Comparison of ENCODE assay signal across 8 cellular contexts in the genomic region with DNA sequence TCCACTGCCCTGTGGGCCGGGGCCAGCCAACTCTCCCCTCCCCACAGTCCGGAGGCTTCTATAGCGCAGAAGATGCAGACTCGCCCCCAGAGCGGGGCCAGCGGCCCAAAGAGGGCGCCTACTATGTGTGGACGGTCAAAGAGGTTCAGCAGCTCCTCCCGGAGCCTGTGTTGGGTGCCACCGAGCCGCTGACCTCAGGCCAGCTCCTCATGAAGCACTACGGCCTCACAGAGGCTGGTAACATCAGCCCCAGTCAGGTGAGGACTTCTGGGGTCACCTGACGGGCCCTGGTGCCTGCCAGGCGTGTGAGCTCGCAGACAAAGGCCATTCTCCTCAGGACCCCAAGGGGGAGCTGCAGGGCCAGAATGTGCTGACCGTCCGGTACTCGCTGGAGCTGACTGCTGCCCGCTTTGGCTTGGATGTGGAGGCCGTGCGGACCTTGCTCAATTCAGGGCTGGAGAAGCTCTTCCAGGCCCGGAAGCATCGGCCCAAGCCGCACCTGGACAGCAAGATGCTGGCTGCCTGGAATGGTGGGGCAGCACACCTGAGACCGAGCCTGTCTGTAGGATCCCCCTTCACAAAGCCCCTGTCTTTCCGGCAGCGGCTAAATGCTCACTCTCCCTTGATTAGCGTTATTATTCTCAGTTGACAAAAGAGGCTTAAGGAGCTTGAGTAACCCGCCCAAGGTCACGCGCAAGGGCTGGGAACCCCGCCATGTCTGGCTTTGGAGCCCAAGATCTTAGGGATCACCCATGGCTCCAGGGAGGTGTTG. TPM values are rescaled to one million over a fixed set of nuclear protein-coding genes. Genes with fewer than 3 reads are reported as not detected.
A peak's percentile ranks its signal among the peaks of the same experiment; 100 is the strongest.
DNase-seq lines count a peak whose midpoint lies in the region; ATAC-seq, FAIRE-seq and TF ChIP-seq lines count a peak whose summit lies in the region.

No MANE protein-coding gene starts in this region.

- H3K79me2 ChIP-seq in fibroblast of lung (ENCODE audit: control insufficient read depth, insufficient read depth, low read length): peaks cover 3% of the 10 kb centered on the region

- H3K9me3 ChIP-seq in fibroblast of lung (ENCODE audit: control insufficient read depth, insufficient read depth, low read depth, low read length): no peaks in the 10 kb centered on the region
- no peaks in the 10 kb centered on the region for H3K9me3 ChIP-seq in neuronal stem cell (replicated peaks in 1 of 2; ENCODE audit: control insufficient read depth in 2 of 2, insufficient read depth in 1 of 2, low read depth in 1 of 2, low read length in 2 of 2)

- H3K36me3 ChIP-seq in fibroblast of lung (ENCODE audit: control insufficient read depth, insufficient read depth, low read length) (peaks cover 10% of the 10 kb centered on the region), neuronal stem cell (replicated peaks in 1 of 2; ENCODE audit: control insufficient read depth in 2 of 2, insufficient read depth in 2 of 2, low read length in 2 of 2) (peaks cover 0 to 2% of the 10 kb centered on the region in 2 donors)

- H3K4me3 ChIP-seq in fibroblast of lung (replicated peaks in 1 of 4; ENCODE audit: control extremely low read depth in 1 of 4, insufficient read depth in 1 of 4, low read depth in 3 of 4, low read length in 4 of 4) (no peak overlapping the region), neuronal stem cell (ENCODE audit: low read length in 2 of 2) (no peak overlapping the region)

- no peak overlapping the region for H2AFZ ChIP-seq in fibroblast of lung (ENCODE audit: low read length)
- peak overlapping the region; percentile 46 for H2AFZ ChIP-seq in neuronal stem cell (ENCODE audit: low read length)

- H3K27ac ChIP-seq in fibroblast of lung (ENCODE audit: insufficient read depth, low read length): no peak overlapping the region
- no peak overlapping the region for H3K27ac ChIP-seq in neuronal stem cell (replicated peaks; ENCODE audit: low read length)

- H3K27me3 ChIP-seq in fibroblast of lung (ENCODE audit: control insufficient read depth, insufficient read depth, low read length): no peaks in the 10 kb centered on the region
- no peaks in the 10 kb centered on the region for H3K27me3 ChIP-seq in neuronal stem cell (ENCODE audit: control insufficient read depth in 3 of 3, insufficient read depth in 3 of 3, low read depth in 1 of 3, low read length in 3 of 3)

- no peak overlapping the region for H2BK15ac ChIP-seq in neuronal stem cell (ENCODE audit: low read length)

- H4K8ac ChIP-seq in neuronal stem cell (ENCODE audit: low read depth, low read length): no peak overlapping the region

- H3K4ac ChIP-seq in neuronal stem cell (ENCODE audit: low read length): no peak overlapping the region

- peak overlapping the region; percentile 46 for H3K18ac ChIP-seq in neuronal stem cell (ENCODE audit: low read length)

- H3K79me1 ChIP-seq in neuronal stem cell (ENCODE audit: low read depth, low read length): peaks cover 4% of the 10 kb centered on the region

- DNase-seq in COLO668 (lab: John Stamatoyannopoulos, UW; ENCODE audit: unreplicated experiment) (peak; percentile 71), HTR-8/SVneo (ENCODE audit: insufficient read length, low spot score) (peak; percentile 83), SHP77 (lab: John Stamatoyannopoulos, UW) (peak; percentile 87 to 90), fibroblast of lung (ENCODE audit: low read depth in 2 of 2) (peak; percentile 72 to 91), neuronal stem cell (ENCODE audit: low spot score) (peak; percentile 83)
- no peak for DNase-seq in activated CD4-positive, alpha-beta T cell treated with anti-CD3 and anti-CD28 coated beads, Interleukin-2, amount 50 U/mL, for 48 hours
- DNase-seq in activated T-cell treated with anti-CD3 and anti-CD28 coated beads, Interleukin-2, amount 50 U/mL, for 48 hours: no peak

- H3K14ac ChIP-seq in neuronal stem cell (ENCODE audit: low read length): no peak overlapping the region

- H3K9ac ChIP-seq in fibroblast of lung (ENCODE audit: insufficient read depth, low read length) (no peak overlapping the region), neuronal stem cell (ENCODE audit: low read depth, low read length, poor library complexity) (no peak overlapping the region)

- no peak overlapping the region for H3K4me2 ChIP-seq in fibroblast of lung (ENCODE audit: extremely low read depth, insufficient read depth, low read length)
- no peak overlapping the region for H3K4me2 ChIP-seq in neuronal stem cell (ENCODE audit: insufficient read depth, low read length, poor library complexity, severe bottlenecking)

- peaks cover 4% of the 10 kb centered on the region for H3K4me1 ChIP-seq in fibroblast of lung (ENCODE audit: control insufficient read depth, extremely low read depth, insufficient read depth, low read length)
- peaks cover 9 to 11% of the 10 kb centered on the region in 2 donors for H3K4me1 ChIP-seq in neuronal stem cell (ENCODE audit: control insufficient read depth in 2 of 2, insufficient read depth in 1 of 2, low read depth in 1 of 2, low read length in 2 of 2)

- WGBS in neuronal stem cell (ENCODE audit: extremely low coverage in 2 of 2, insufficient read length in 2 of 2, insufficient replicate concordance in 1 of 2), 2 donors: no CpG with 5 or more reads among the region's 32 CpGs

- no peaks in the 10 kb centered on the region for H4K20me1 ChIP-seq in fibroblast of lung (ENCODE audit: control insufficient read depth, extremely low read depth, insufficient read depth, low read length)

- peak; percentile 85 to 93 for TF ChIP-seq CTCF in fibroblast of lung (conservative IDR thresholded peaks at IDR 0.05 in 1 of 2, IDR thresholded peaks at IDR 0.05 in 1 of 2; ENCODE audit: low read depth in 1 of 2, low read length in 2 of 2)

- FAIRE-seq in HTR-8/SVneo (lab: Jason Lieb, UNC): peak; percentile 84

- H2BK120ac ChIP-seq in neuronal stem cell (ENCODE audit: low read depth, low read length): no peak overlapping the region

- no peak for ATAC-seq in GM19023 (IDR thresholded peaks at IDR 0.05; ENCODE audit: unreplicated experiment)

- H4K91ac ChIP-seq in neuronal stem cell (ENCODE audit: low read depth, low read length, poor library complexity): no peak overlapping the region

- no peak overlapping the region for H3K23ac ChIP-seq in neuronal stem cell (ENCODE audit: low read depth, low read length, poor library complexity)

- peak overlapping the region; percentile 97 for H2AK5ac ChIP-seq in neuronal stem cell (ENCODE audit: low read depth, low read length)

- H2BK5ac ChIP-seq in neuronal stem cell (ENCODE audit: low read length): peak overlapping the region; percentile 42

- H2BK12ac ChIP-seq in neuronal stem cell (ENCODE audit: low read length): no peak overlapping the region

RNA-seq across cellular contexts. Expression of gene SPATA20, which starts 3.9 kb away (rescaled TPM):
- total RNA-seq in fibroblast of lung: 68.8 and 119 TPM in 2 replicates
- 19.9 and 21.6 TPM in 2 replicates for polyA plus RNA-seq in fibroblast of lung
- 47.3 and 47.5 TPM in 2 replicates for polyA plus RNA-seq in fibroblast of lung (2012)
- polyA minus RNA-seq in fibroblast of lung (ENCODE audit: low replicate concordance): 52.9 and 56.4 TPM in 2 replicates
- polyA plus RNA-seq in neuronal stem cell (2013, experiment 1 of 2): 17.6 TPM
- polyA plus RNA-seq in neuronal stem cell (2013, experiment 2 of 2): 18.9 TPM

RNA-seq across cellular contexts. Expression of gene CACNA1G, which starts 9.7 kb away (rescaled TPM):
- 0.26 and 0.99 TPM in 2 replicates for total RNA-seq in fibroblast of lung
- 0.08 and 0.09 TPM in 2 replicates for polyA plus RNA-seq in fibroblast of lung
- 0.06 and 0.08 TPM in 2 replicates for polyA plus RNA-seq in fibroblast of lung (2012)
- 0.07 TPM in 1 of 2 replicates, not detected in the other for polyA minus RNA-seq in fibroblast of lung (ENCODE audit: low replicate concordance)
- 3.0 TPM for polyA plus RNA-seq in neuronal stem cell (2013, experiment 1 of 2)
- polyA plus RNA-seq in neuronal stem cell (2013, experiment 2 of 2): 2.8 TPM

RNA-seq across cellular contexts. Expression of gene EPN3, which starts 18.3 kb away (rescaled TPM):
- under 0.01 TPM in 1 of 2 replicates, not detected in the other for total RNA-seq in fibroblast of lung
- not detected in 2 replicates for polyA plus RNA-seq in fibroblast of lung
- polyA plus RNA-seq in fibroblast of lung (2012): not detected in 2 replicates
- polyA minus RNA-seq in fibroblast of lung (ENCODE audit: low replicate concordance): not detected in 2 replicates
- 0.04 TPM for polyA plus RNA-seq in neuronal stem cell (2013, experiment 1 of 2)
- polyA plus RNA-seq in neuronal stem cell (2013, experiment 2 of 2): 0.07 TPM

RNA-seq across cellular contexts. Expression of gene MYCBPAP, which starts 42.6 kb away (rescaled TPM):
- 2.3 and 3.0 TPM in 2 replicates for total RNA-seq in fibroblast of lung
- 0.16 and 0.40 TPM in 2 replicates for polyA plus RNA-seq in fibroblast of lung
- 0.28 and 0.80 TPM in 2 replicates for polyA plus RNA-seq in fibroblast of lung (2012)
- polyA minus RNA-seq in fibroblast of lung (ENCODE audit: low replicate concordance): not detected in 2 replicates
- polyA plus RNA-seq in neuronal stem cell (2013, experiment 1 of 2): 1.8 TPM
- 2.2 TPM for polyA plus RNA-seq in neuronal stem cell (2013, experiment 2 of 2)

Comparison
In these comparisons a context has a peak if more than half of its experiments do, and no peak if none do; other contexts are left out.
1. DNase-seq: peak in COLO668 (single experiment), HTR-8/SVneo (single experiment), SHP77 (2 of 2), fibroblast of lung (2 of 2) and neuronal stem cell (single experiment); none in activated CD4-positive, alpha-beta T cell treated with anti-CD3 and anti-CD28 coated beads, Interleukin-2, amount 50 U/mL, for 48 hours (0 of 2) and activated T-cell treated with anti-CD3 and anti-CD28 coated beads, Interleukin-2, amount 50 U/mL, for 48 hours (0 of 2).